Comparison of ENCODE assay signal across 8 cellular contexts in genomic region chr12:13099066-13099909, GRCh38. TPM values are rescaled to one million over a fixed set of nuclear protein-coding genes. Genes with fewer than 3 reads are reported as not detected.
DNase-seq lines count a peak whose midpoint lies in the region; ATAC-seq, FAIRE-seq and TF ChIP-seq lines count a peak whose summit lies in the region.

No MANE protein-coding gene starts in this region.

- H3K4me3 ChIP-seq in RWPE2 (ENCODE audit: severe bottlenecking), result no peak overlapping the region
- H3K4me3 ChIP-seq in skeletal muscle tissue (ENCODE audit: low read length in 3 of 3), result no peak overlapping the region

- DNase-seq in H4 (ENCODE audit: low spot score) (peak; percentile 27), RWPE2 (ENCODE audit: low spot score) (no peak), NK-92 (lab: John Stamatoyannopoulos, UW; ENCODE audit: unreplicated experiment) (no peak), RCC 7860 (ENCODE audit: low spot score) (no peak), posterior vena cava (ENCODE audit: low spot score) (no peak)

- no peaks in the 10 kb centered on the region for H3K27me3 ChIP-seq in RWPE2 (ENCODE audit: insufficient read depth, poor library complexity, severe bottlenecking)
- H3K27me3 ChIP-seq in skeletal muscle tissue (ENCODE audit: control insufficient read depth in 3 of 3, insufficient read depth in 3 of 3, low read length in 3 of 3), result peaks cover 0 to 4% (median 0%) of the 10 kb centered on the region in 3 donors

- no peak for TF ChIP-seq CTCF in RWPE2 (IDR thresholded peaks at IDR 0.05; ENCODE audit: poor library complexity, severe bottlenecking)

- H3K27ac ChIP-seq in RWPE2 (ENCODE audit: poor library complexity, severe bottlenecking) (peak overlapping the region; percentile 99), skeletal muscle tissue (ENCODE audit: low read depth, low read length) (peak overlapping the region; percentile 90)

- peak overlapping the region in 1 of 3 donors; percentile 34 for H3K9ac ChIP-seq in skeletal muscle tissue (ENCODE audit: low read depth in 1 of 3, low read length in 3 of 3)

- H3K9me3 ChIP-seq in RWPE2 (ENCODE audit: severe bottlenecking) (no peaks in the 10 kb centered on the region), skeletal muscle tissue (ENCODE audit: control insufficient read depth in 3 of 3, low read length in 3 of 3) (no peaks in the 10 kb centered on the region)

- H3K4me1 ChIP-seq in RWPE2 (ENCODE audit: insufficient read depth, poor library complexity, severe bottlenecking) (peaks cover 58% of the 10 kb centered on the region), skeletal muscle tissue (ENCODE audit: control insufficient read depth in 3 of 3, insufficient read depth in 3 of 3, low read length in 3 of 3) (peaks cover 30 to 35% (median 35%) of the 10 kb centered on the region in 3 donors)

- FAIRE-seq in RCC 7860 (lab: Jason Lieb, UNC), result no peak

- H3K36me3 ChIP-seq in RWPE2 (ENCODE audit: low read depth), result no peaks in the 10 kb centered on the region
- no peaks in the 10 kb centered on the region for H3K36me3 ChIP-seq in skeletal muscle tissue (ENCODE audit: control insufficient read depth in 3 of 3, insufficient read depth in 3 of 3, low read length in 3 of 3)

- ATAC-seq in RWPE2 (ENCODE audit: low read depth) (no peak), esophagus mucosa (peak; percentile 14), HG03045 (IDR thresholded peaks at IDR 0.05; ENCODE audit: unreplicated experiment) (no peak)

- intact Hi-C loops in posterior vena cava (cut with DNase I), result loop anchor here (5.0 kb wide), 1 partner anchor 103 kb away; no protein-coding TSS in a partner anchor

RNA-seq across cellular contexts. Expression of gene GSG1, which starts 4.2 kb away (rescaled TPM):
- 0.15 TPM in 1 of 2 replicates, not detected in the other for total RNA-seq in H4 (2014; rRNA removed; shearing (Covaris generic))
- total RNA-seq in esophagus mucosa, result not detected
- total RNA-seq in skeletal muscle tissue, result 6.8 TPM
- total RNA-seq in posterior vena cava, result not detected

RNA-seq across cellular contexts. Expression of gene FAM234B, which starts 55.1 kb away (rescaled TPM):
- 3.9 and 5.1 TPM in 2 replicates for total RNA-seq in H4 (2014; rRNA removed; shearing (Covaris generic))
- 2.4 TPM for total RNA-seq in esophagus mucosa
- total RNA-seq in skeletal muscle tissue, result 3.7 TPM
- total RNA-seq in posterior vena cava, result 1 to 10 TPM; 4.5 to 4.9 TPM
